ENCODE assay signal across 23 cellular contexts in the genomic region with DNA sequence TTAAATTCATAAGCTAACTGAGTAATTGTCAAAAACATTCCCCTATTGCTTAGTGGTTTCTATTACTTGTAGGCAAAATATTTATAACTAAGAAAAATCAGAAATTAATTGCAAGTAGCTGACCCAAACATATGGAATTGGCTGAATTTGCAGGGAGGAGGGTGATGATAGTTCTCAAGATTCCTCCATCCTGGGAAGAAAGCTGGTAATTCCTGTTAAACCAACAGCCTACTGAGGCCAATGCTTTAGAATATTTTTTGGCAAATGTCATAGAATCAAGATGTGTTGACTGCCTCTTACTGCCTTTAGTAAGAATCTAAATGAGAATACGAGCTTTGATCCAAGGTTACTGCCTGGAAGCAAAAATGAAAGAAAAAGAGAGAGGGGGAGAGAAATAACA.
DNase-seq lines count a peak whose midpoint lies in the region; ATAC-seq, FAIRE-seq and TF ChIP-seq lines count a peak whose summit lies in the region.
"Had no signal": no experiment of that assay in that cellular context is flagged by ENCODE, and none has a peak within 500 bp of the region (broad histone marks: within the 10 kb centered on the region; RNA-seq: fewer than 3 reads in every experiment).

No MANE protein-coding gene starts in this region.

- peaks cover 3% of the 10 kb centered on the region for H3K36me3 Mint-ChIP-seq in T-helper 17 cell (ENCODE audit: low read depth)
- H3K36me3 Mint-ChIP-seq: CD8-positive, alpha-beta memory T cell had no signal

- H3K27ac Mint-ChIP-seq in T-helper 17 cell: no peak overlapping the region
- H3K27ac Mint-ChIP-seq: CD8-positive, alpha-beta memory T cell; stimulated activated naive CD8-positive, alpha-beta T cell treated with anti-CD3 and anti-CD28 coated beads, Interleukin-15, Interleukin-2, amounts not matched to agents 100 ng/mL and 50 ng/mL, for 24 hours had no signal

- no peaks in the 10 kb centered on the region for H4K20me1 ChIP-seq in endothelial cell of umbilical vein (replicated peaks; ENCODE audit: control insufficient read depth, extremely low read depth, insufficient read depth, low read length)

- no peaks in the 10 kb centered on the region for H3K9me1 ChIP-seq in endothelial cell of umbilical vein (replicated peaks; ENCODE audit: control insufficient read depth, extremely low read depth, insufficient read depth, low read length)

- no peak for ATAC-seq in heart left ventricle
- ATAC-seq in left ventricle myocardium superior: no peak
- ATAC-seq in HG03354 (IDR thresholded peaks at IDR 0.05; ENCODE audit: poor library complexity, severe bottlenecking, unreplicated experiment): no peak
- no peak for ATAC-seq in T-helper 17 cell
- ATAC-seq: A549 had no signal

- H3K4me1 Mint-ChIP-seq in T-helper 17 cell: peaks cover 6% of the 10 kb centered on the region

- no TSS peak for BruUV-seq in endothelial cell of umbilical vein (replicated peaks; lab: Mats Ljungman, UMichigan)

- no peak for TF ChIP-seq POLR2A in heart left ventricle (IDR thresholded peaks at IDR 0.05)
- TF ChIP-seq POLR2A in endothelial cell of umbilical vein (IDR thresholded peaks at IDR 0.05; ENCODE audit: low read depth, low read length): no peak
- TF ChIP-seq POLR2A in transverse colon (IDR thresholded peaks at IDR 0.05): no peak
- no peak for TF ChIP-seq POLR2A in adrenal gland (IDR thresholded peaks at IDR 0.05)

- no peaks in the 10 kb centered on the region for H3K79me2 ChIP-seq in endothelial cell of umbilical vein (ENCODE audit: control insufficient read depth, insufficient read depth, low read length)

- intact Hi-C loops in heart left ventricle (cut with DNase I): loop anchor here in 1 of 10 donors (5.0 kb wide), 1 partner anchor 87 kb away; no protein-coding TSS in a partner anchor
- intact Hi-C loops in left ventricle myocardium superior (cut with micrococcal nuclease): no loop called here
- intact Hi-C loops in endothelial cell of umbilical vein (cut with micrococcal nuclease): loop anchor here (5.0 kb wide), 1 partner anchor 183 kb away; no protein-coding TSS in a partner anchor
- intact Hi-C loops in transverse colon (cut with DNase I; ENCODE audit: low total_unique reads): loop anchor here (10.0 kb wide), 1 partner anchor 121 kb away; a partner anchor contains a TSS
- intact Hi-C loops in adrenal gland (cut with DNase I): no loop called here

- POLR2A ChIA-PET in endothelial cell of umbilical vein (lab: Charles Lee): no interaction called here

- H3K4me1 ChIP-seq in heart left ventricle (peaks cover 0 to 61% (median 32%) of the 10 kb centered on the region in 12 donors), endothelial cell of umbilical vein (ENCODE audit: control insufficient read depth, extremely low read depth, insufficient read depth, low read length) (peaks cover 35% of the 10 kb centered on the region), muscle layer of colon (ENCODE audit: insufficient read depth, low read length) (peaks cover 84% of the 10 kb centered on the region), transverse colon (peaks cover 21 to 46% (median 28%) of the 10 kb centered on the region in 4 donors), adrenal gland (replicated peaks in 1 of 2) (peaks cover 14 to 50% of the 10 kb centered on the region in 2 donors)

- H3K27me3 Mint-ChIP-seq in T-helper 17 cell: peaks cover 47% of the 10 kb centered on the region

- H3K36me3 ChIP-seq in heart left ventricle: no peaks in the 10 kb centered on the region
- H3K36me3 ChIP-seq in endothelial cell of umbilical vein (ENCODE audit: control insufficient read depth in 2 of 2, extremely low read depth in 1 of 2, insufficient read depth in 2 of 2, low read length in 2 of 2): no peaks in the 10 kb centered on the region
- H3K36me3 ChIP-seq in muscle layer of colon (ENCODE audit: insufficient read depth, low read length): no peaks in the 10 kb centered on the region
- no peaks in the 10 kb centered on the region for H3K36me3 ChIP-seq in transverse colon
- no peaks in the 10 kb centered on the region for H3K36me3 ChIP-seq in adrenal gland (replicated peaks in 1 of 2)
- H3K36me3 ChIP-seq: BE2C had no signal

- H3K27me3 ChIP-seq in heart left ventricle (no peaks in the 10 kb centered on the region), endothelial cell of umbilical vein (ENCODE audit: control insufficient read depth in 2 of 2, insufficient read depth in 2 of 2, low read length in 2 of 2) (peaks cover 0 to 3% of the 10 kb centered on the region in 2 experiments), muscle layer of colon (ENCODE audit: control insufficient read depth in 1 of 2, insufficient read depth in 2 of 2, low read length in 2 of 2) (no peaks in the 10 kb centered on the region), transverse colon (peaks cover 6% of the 10 kb centered on the region), adrenal gland (no peaks in the 10 kb centered on the region)
- H3K27me3 ChIP-seq: BE2C had no signal

- 40 to 48% (median 46%) methylated on average over 1 of the region's 1 CpG for WGBS in heart left ventricle, 4 donors
- 70 to 73% methylated on average over 1 of the region's 1 CpG for WGBS in transverse colon (ENCODE audit: low coverage in 1 of 2), 2 donors
- WGBS in adrenal gland, 4 donors: 19 to 40% (median 29%) methylated on average over 1 of the region's 1 CpG

- H2AFZ ChIP-seq in endothelial cell of umbilical vein (ENCODE audit: low read depth, low read length): no peak overlapping the region
- H2AFZ ChIP-seq: GM23248 had no signal

- H3K4me2 ChIP-seq in endothelial cell of umbilical vein (ENCODE audit: insufficient read depth, low read length): peak overlapping the region; percentile 65
- H3K4me2 ChIP-seq: A549 had no signal

- H3K9ac ChIP-seq in endothelial cell of umbilical vein (replicated peaks; ENCODE audit: extremely low read depth, insufficient read depth, low read length): no peak overlapping the region
- H3K9ac ChIP-seq in muscle layer of colon (ENCODE audit: low read length): no peak overlapping the region
- H3K9ac ChIP-seq: GM23248 had no signal

- no peak for TF ChIP-seq CTCF in heart left ventricle (IDR thresholded peaks at IDR 0.05)
- TF ChIP-seq CTCF in endothelial cell of umbilical vein (IDR thresholded peaks at IDR 0.05; ENCODE audit: extremely low read depth in 1 of 2, insufficient read depth in 1 of 2, low read depth in 1 of 2, low read length in 2 of 2): no peak
- TF ChIP-seq CTCF in transverse colon (IDR thresholded peaks at IDR 0.05): no peak
- TF ChIP-seq CTCF in adrenal gland (IDR thresholded peaks at IDR 0.05): no peak

- no peak for FAIRE-seq in endothelial cell of umbilical vein (lab: Jason Lieb, UNC)
- FAIRE-seq: A549, colon had no signal

- H3K9me3 ChIP-seq in heart left ventricle: peaks cover 0 to 18% (median 0%) of the 10 kb centered on the region in 12 donors
- H3K9me3 ChIP-seq in endothelial cell of umbilical vein (replicated peaks; ENCODE audit: control insufficient read depth, insufficient read depth, low read length): no peaks in the 10 kb centered on the region
- H3K9me3 ChIP-seq in muscle layer of colon (ENCODE audit: low read length): no peaks in the 10 kb centered on the region
- H3K9me3 ChIP-seq in transverse colon: no peaks in the 10 kb centered on the region
- no peaks in the 10 kb centered on the region for H3K9me3 ChIP-seq in adrenal gland (replicated peaks in 1 of 3)
- no peaks in the 10 kb centered on the region for H3K9me3 ChIP-seq in T-helper 17 cell (ENCODE audit: control insufficient read depth, low read length, poor library complexity, severe bottlenecking)
- H3K9me3 ChIP-seq: A549, BE2C had no signal

- TF ChIP-seq EP300 in transverse colon (IDR thresholded peaks at IDR 0.05; ENCODE audit: low read depth): no peak

- CTCF ChIA-PET in endothelial cell of umbilical vein (lab: Charles Lee): interaction anchor here (1.0 to 3.0 kb wide), 4 partner anchors 18 to 181 kb away, joined by 3 to 13 read pairs (median 3); no protein-coding TSS in a partner anchor

- dilution Hi-C loops in endothelial cell of umbilical vein (cut with MboI; ENCODE audit: extremely low pct_ligation_motif_present, low sequenced_read_pairs): no loop called here

- in situ Hi-C loops in transverse colon (cut with MboI; ENCODE audit: low pct_ligation_motif_present in 1 of 4, low pct_unique_long_range_greater_than_20kb in 1 of 4, low sequenced_read_pairs in 3 of 4): no loop called here

- no peak overlapping the region for H3K4me3 ChIP-seq in heart left ventricle
- H3K4me3 ChIP-seq in endothelial cell of umbilical vein (replicated peaks in 1 of 3; ENCODE audit: insufficient read depth in 1 of 3, low read depth in 1 of 3, low read length in 3 of 3): no peak overlapping the region
- H3K4me3 ChIP-seq in muscle layer of colon (ENCODE audit: low read depth in 1 of 2, low read length in 2 of 2): no peak overlapping the region
- H3K4me3 ChIP-seq in transverse colon: no peak overlapping the region
- no peak overlapping the region for H3K4me3 ChIP-seq in adrenal gland
- H3K4me3 ChIP-seq: A549, GM23248 had no signal

- no peak overlapping the region for H3K4me3 Mint-ChIP-seq in T-helper 17 cell
- H3K4me3 Mint-ChIP-seq: stimulated activated naive CD8-positive, alpha-beta T cell treated with anti-CD3 and anti-CD28 coated beads, Interleukin-15, Interleukin-2, amounts not matched to agents 100 ng/mL and 50 ng/mL, for 24 hours had no signal

- H3K27ac ChIP-seq in heart left ventricle (peak overlapping the region in 7 of 12 donors; percentile 11 to 90 (median 38)), endothelial cell of umbilical vein (ENCODE audit: insufficient read depth, low read depth, low read length) (no peak overlapping the region), muscle layer of colon (ENCODE audit: low read depth, low read length) (peak overlapping the region; percentile 40), transverse colon (peak overlapping the region; percentile 45 to 82 (median 76)), adrenal gland (no peak overlapping the region)
- H3K27ac ChIP-seq: A549, GM23248 had no signal

- no peak for DNase-seq in heart left ventricle
- no peak for DNase-seq in left ventricle myocardium superior
- DNase-seq in endothelial cell of umbilical vein (ENCODE audit: low read depth, low spot score): no peak
- DNase-seq in transverse colon: no peak
- no peak for DNase-seq in adrenal gland
- DNase-seq in T-helper 17 cell: no peak
- DNase-seq: activated CD4-positive, alpha-beta T cell treated with anti-CD3 and anti-CD28 coated beads, Interleukin-2, amount 50 U/mL, for 1 hour; activated T-cell treated with anti-CD3 and anti-CD28 coated beads, Interleukin-2, amount 50 U/mL, for 48 hours; BE2C; CD8-positive, alpha-beta memory T cell; DMS153; effector memory CD4-positive, alpha-beta T cell; GM23248; NCI-H1048; NCI-H1694; NCI-H524; SHP77; SW 1271 had no signal

TF ChIP-seq in endothelial cell of umbilical vein, 7 proteins besides CTCF, POLR2A, EP300 and RAD21 (continues in another document):
- TF ChIP-seq GATA2 (IDR thresholded peaks at IDR 0.05; ENCODE audit: insufficient read depth, insufficient read length, low read depth, low read length) (no peak), JUN (IDR thresholded peaks at IDR 0.05; ENCODE audit: borderline replicate concordance, insufficient read depth, insufficient read length, low read depth) (no peak), FOS (IDR thresholded peaks at IDR 0.05; ENCODE audit: borderline replicate concordance, insufficient read depth, low read length) (no peak), EZH2 (IDR thresholded peaks at IDR 0.05; ENCODE audit: borderline replicate concordance, low read depth, low read length, severe bottlenecking) (no peak)

Comparison
In these comparisons a context has a peak if more than half of its experiments do, and no peak if none do; other contexts are left out.
1. H3K27ac ChIP-seq: peak in heart left ventricle (7 of 12), muscle layer of colon (single experiment) and transverse colon (4 of 4); none in endothelial cell of umbilical vein (single experiment) and adrenal gland (0 of 5).
2. intact Hi-C loops: an anchor here in endothelial cell of umbilical vein (5.0 kb wide) and transverse colon (10.0 kb wide); none called in left ventricle myocardium superior and adrenal gland.